In genomic region chr2:138867341-138867740, GRCh38 we compare ENCODE assay signal across 21 cellular contexts.
"Had no signal": no experiment of that assay in that cellular context is flagged by ENCODE, and none has a peak within 500 bp of the region (broad histone marks: within the 10 kb centered on the region; RNA-seq: fewer than 3 reads in every experiment).

No MANE protein-coding gene starts in this region.

- H3K27ac ChIP-seq: HL-60, RWPE1 had no signal

- H3K27me3 Mint-ChIP-seq: T-cell had no signal

- H3K36me3 Mint-ChIP-seq: T-cell had no signal

- H3K4me3 Mint-ChIP-seq: T-cell; T-helper 1 cell treated with Interleukin-12 subunit alpha and Interleukin-12 subunit beta and Interleukin-4 antibody, amounts not matched to agents 30 μg/mL and 1 μg/mL, for 36 hours had no signal

- DNase-seq: KBM-7, MV-4-11, NCI-H1048, NCI-H1105, NCI-H1417, NCI-H1436 treated with DMSO at 0.1 percent for 48 hours, NCI-H1694, NCI-H187 treated with DMSO at 0.1 percent for 48 hours, NCI-H2029 treated with DMSO at 0.1 percent for 48 hours, NCI-H226, NCI-H446, NCI-H510A, NCI-H526, SHP77, SW 1271, T-cell had no signal

- H3K4me1 Mint-ChIP-seq: T-cell had no signal

- FAIRE-seq: HTR-8/SVneo had no signal

- H3K27ac Mint-ChIP-seq: T-cell; T-helper 1 cell treated with Interleukin-12 subunit alpha and Interleukin-12 subunit beta and Interleukin-4 antibody, amounts not matched to agents 30 μg/mL and 1 μg/mL, for 36 hours had no signal

- H3K9me3 Mint-ChIP-seq: T-helper 1 cell treated with Interleukin-12 subunit alpha and Interleukin-12 subunit beta and Interleukin-4 antibody, amounts not matched to agents 30 μg/mL and 1 μg/mL, for 36 hours had no signal

- ATAC-seq: Panc1, T-cell had no signal
